17 cellular contexts compared by ENCODE assay signal in the genomic region with DNA sequence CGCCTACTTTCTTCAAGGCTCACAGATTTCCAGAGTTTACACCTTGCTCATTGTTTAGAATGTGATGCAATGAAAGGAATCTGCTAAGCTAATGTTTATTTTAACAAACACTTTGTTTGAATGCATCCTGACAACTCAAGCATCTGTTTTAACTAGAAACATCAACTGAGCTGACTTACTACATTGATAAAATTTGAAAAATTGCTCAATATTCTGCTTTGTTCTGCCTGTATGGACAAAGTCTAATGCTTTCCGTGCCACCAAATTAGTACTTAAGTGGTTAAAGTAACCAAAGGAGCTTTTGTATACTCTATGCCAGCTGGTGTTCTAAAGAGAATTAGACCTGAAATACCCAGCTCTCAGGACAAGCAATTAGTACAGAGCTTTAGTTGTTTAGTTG.
DNase-seq lines count a peak whose midpoint lies in the region; ATAC-seq and TF ChIP-seq lines count a peak whose summit lies in the region.
"Had no signal": no experiment of that assay in that cellular context is flagged by ENCODE, and none has a peak within 500 bp of the region (broad histone marks: within the 10 kb centered on the region; RNA-seq: fewer than 3 reads in every experiment).

No MANE protein-coding gene starts in this region.

- no peak for TF ChIP-seq POLR2A in stomach (IDR thresholded peaks at IDR 0.05)

- H3K9me3 ChIP-seq in ascending aorta (no peaks in the 10 kb centered on the region), stomach (no peaks in the 10 kb centered on the region)
- H3K9me3 ChIP-seq: left ventricle myocardium inferior had no signal

- 28 to 51% (median 34%) methylated on average over 2 of the region's 2 CpGs for WGBS in stomach, 5 donors

- H3K4me1 ChIP-seq in ascending aorta (peaks cover 0 to 26% of the 10 kb centered on the region in 2 donors), stomach (peaks cover 20 to 48% (median 37%) of the 10 kb centered on the region in 4 donors)

- peak overlapping the region; percentile 53 to 60 for H3K27ac ChIP-seq in ascending aorta
- peak overlapping the region in 4 of 5 donors; percentile 13 to 64 (median 49) for H3K27ac ChIP-seq in stomach
- H3K27ac ChIP-seq: 22Rv1, left ventricle myocardium inferior had no signal

- TF ChIP-seq CTCF in ascending aorta (IDR thresholded peaks at IDR 0.05): no peak
- no peak for TF ChIP-seq CTCF in stomach (IDR thresholded peaks at IDR 0.05)

- no peak for ATAC-seq in HG02840 (IDR thresholded peaks at IDR 0.05; ENCODE audit: low FRiP score, unreplicated experiment)
- ATAC-seq: activated CD8-positive, alpha-beta T cell treated with anti-CD3 and anti-CD28 coated beads, Interleukin-2, amount 10 ng/mL, durations not matched to agents 7 days and 5 days; activated naive CD8-positive, alpha-beta T cell treated with anti-CD3 and anti-CD28 coated beads, Interleukin-2, amount 50 U/mL, for 24 hours; effector memory CD8-positive, alpha-beta T cell had no signal

- H3K4me3 ChIP-seq in ascending aorta (peak overlapping the region in 1 of 2 donors; percentile 53), stomach (no peak overlapping the region)
- H3K4me3 ChIP-seq: BLaER1 treated with 17β-estradiol and CSF1 and Interleukin-3, amounts not matched to agents 10 nM and 100 nM; left ventricle myocardium inferior had no signal

- H3K27me3 ChIP-seq in ascending aorta (no peaks in the 10 kb centered on the region), stomach (no peaks in the 10 kb centered on the region)
- H3K27me3 ChIP-seq: BLaER1 treated with 17β-estradiol and CSF1 and Interleukin-3, amounts not matched to agents 10 nM and 100 nM had no signal

- intact Hi-C loops in ascending aorta (cut with DNase I) (loop anchor here (5.0 kb wide), 1 partner anchor 75 kb away; no protein-coding TSS in a partner anchor), stomach (cut with DNase I; ENCODE audit: low total_unique reads) (no loop called here)

- no peaks in the 10 kb centered on the region for H3K36me3 ChIP-seq in ascending aorta
- H3K36me3 ChIP-seq in stomach: no peaks in the 10 kb centered on the region
- H3K36me3 ChIP-seq: left ventricle myocardium inferior had no signal

- DNase-seq in DMS53 (lab: John Stamatoyannopoulos, UW) (peak; percentile 34), DMS53 treated with DMSO at 0.1 percent for 48 hours (lab: John Stamatoyannopoulos, UW; ENCODE audit: unreplicated experiment) (no peak), NCI-H1436 treated with DMSO at 0.1 percent for 48 hours (lab: John Stamatoyannopoulos, UW) (peak; percentile 46), ascending aorta (ENCODE audit: low spot score in 2 of 2) (no peak), stomach (no peak), NCI-H446 treated with DMSO at 0.1 percent for 48 hours (lab: John Stamatoyannopoulos, UW) (no peak), HUDEP-2 (lab: John Stamatoyannopoulos, UW; ENCODE audit: unreplicated experiment in 76 of 76) (no peak)
- DNase-seq: activated CD8-positive, alpha-beta T cell treated with anti-CD3 and anti-CD28 coated beads, Interleukin-2, amount 10 ng/mL, durations not matched to agents 7 days and 5 days; activated naive CD8-positive, alpha-beta T cell treated with anti-CD3 and anti-CD28 coated beads, Interleukin-2, amount 50 U/mL, for 24 hours; effector memory CD8-positive, alpha-beta T cell; H9; left ventricle myocardium inferior; NCI-H446; stimulated activated CD4-positive, alpha-beta T cell treated with anti-CD3 and anti-CD28 coated beads, Interleukin-15, amount 100 ng/mL, for 24 hours had no signal

- no peak for TF ChIP-seq EP300 in stomach (IDR thresholded peaks at IDR 0.05)

Comparison
In these comparisons a context has a peak if more than half of its experiments do, and no peak if none do; other contexts are left out.
1. DNase-seq: peak in DMS53 (single experiment) and NCI-H1436 treated with DMSO at 0.1 percent for 48 hours (single experiment); none in DMS53 treated with DMSO at 0.1 percent for 48 hours (single experiment), ascending aorta (0 of 2), stomach (single experiment), NCI-H446 treated with DMSO at 0.1 percent for 48 hours (single experiment) and HUDEP-2 (0 of 76).